In genomic region chr20:49610701-49611538, GRCh38 we compare ENCODE assay signal across 8 cellular contexts. TPM values are rescaled to one million over a fixed set of nuclear protein-coding genes. Genes with fewer than 3 reads are reported as not detected.
DNase-seq lines count a peak whose midpoint lies in the region; ATAC-seq and TF ChIP-seq lines count a peak whose summit lies in the region.

No MANE protein-coding gene starts in this region.

- H3K36me3 ChIP-seq in Loucy (ENCODE audit: insufficient read depth, low read length), result no peaks in the 10 kb centered on the region
- H3K36me3 ChIP-seq in psoas muscle (ENCODE audit: insufficient read depth in 1 of 2, low read depth in 1 of 2), result no peaks in the 10 kb centered on the region

- ATAC-seq in GM19467 (IDR thresholded peaks at IDR 0.05; ENCODE audit: unreplicated experiment) (peak; percentile 62), left cardiac atrium (peak; percentile 73 to 81), psoas muscle (peak; percentile 69 to 81 (median 76)), HG03025 (IDR thresholded peaks at IDR 0.05; ENCODE audit: low FRiP score, unreplicated experiment) (no peak)
- ATAC-seq in activated naive CD4-positive, alpha-beta T cell treated with anti-CD3 and anti-CD28 coated beads, Interleukin-2, amount 50 U/mL, for 72 hours, result peak; percentile 78

- peaks cover 0 to 5% of the 10 kb centered on the region in 2 donors for H3K36me3 Mint-ChIP-seq in activated naive CD4-positive, alpha-beta T cell treated with anti-CD3 and anti-CD28 coated beads, Interleukin-2, amount 50 U/mL, for 72 hours

- no peaks in the 10 kb centered on the region for H3K9me2 ChIP-seq in Loucy (replicated peaks; ENCODE audit: low read depth, low read length)

- H3K9me3 ChIP-seq in Loucy (ENCODE audit: insufficient read depth, low read depth, low read length) (no peaks in the 10 kb centered on the region), psoas muscle (no peaks in the 10 kb centered on the region)

- peak overlapping the region in 1 of 2 donors; percentile 25 for H3K27ac Mint-ChIP-seq in activated naive CD4-positive, alpha-beta T cell treated with anti-CD3 and anti-CD28 coated beads, Interleukin-2, amount 50 U/mL, for 72 hours

- DNase-seq in SKM-1 treated with dmso at 0.1 percent for 144 hours (lab: John Stamatoyannopoulos, UW; ENCODE audit: unreplicated experiment) (peak; percentile 70), left cardiac atrium (peak; percentile 78), psoas muscle (peak; percentile 80 to 89)
- DNase-seq in activated naive CD4-positive, alpha-beta T cell treated with anti-CD3 and anti-CD28 coated beads, Interleukin-2, amount 50 U/mL, for 72 hours (ENCODE audit: low spot score in 2 of 2), result peak; percentile 81 to 90

- H3F3A ChIP-seq in Loucy (ENCODE audit: low read depth), result no peaks in the 10 kb centered on the region

- intact Hi-C loops in left cardiac atrium (cut with DNase I), result loop anchor here (2.0 to 10.0 kb wide), 3 partner anchors 194 to 318 kb away; partner anchors contain the start of gene SLC9A8 (in 1 of the 2)
- intact Hi-C loops in psoas muscle (cut with DNase I), result loop anchor here (2.0 to 5.0 kb wide), 5 partner anchors 216 to 278 kb away; no protein-coding TSS in a partner anchor

- H3K4me3 ChIP-seq in Loucy (ENCODE audit: low read length, poor library complexity, severe bottlenecking) (peak overlapping the region; percentile 43), psoas muscle (peak overlapping the region; percentile 46)

- H3K9ac ChIP-seq in Loucy (ENCODE audit: low read depth, low read length, poor library complexity, severe bottlenecking), result no peak overlapping the region

- peak overlapping the region; percentile 52 for H3K4me2 ChIP-seq in Loucy (ENCODE audit: low read depth, low read length, poor library complexity, severe bottlenecking)

- WGBS in psoas muscle, 3 donors, result 16 to 41% (median 16%) methylated on average over 21 to 48 of the region's 48 CpGs

- no peaks in the 10 kb centered on the region for H4K20me1 ChIP-seq in Loucy (ENCODE audit: insufficient read depth, low read length, poor library complexity, severe bottlenecking)

- no peaks in the 10 kb centered on the region for H3K4me1 ChIP-seq in Loucy (ENCODE audit: insufficient read depth, low read length, poor library complexity, severe bottlenecking)
- peaks cover 16% of the 10 kb centered on the region for H3K4me1 ChIP-seq in psoas muscle

- TF ChIP-seq CTCF in C4-2B (conservative IDR thresholded peaks at IDR 0.05) (peak; percentile 100), Loucy (conservative IDR thresholded peaks at IDR 0.05; ENCODE audit: low read length) (peak; percentile 97), psoas muscle (IDR thresholded peaks at IDR 0.05) (peak; percentile 100)

- no peaks in the 10 kb centered on the region for H3K27me3 ChIP-seq in Loucy (ENCODE audit: insufficient read depth, low read length, poor library complexity, severe bottlenecking)
- H3K27me3 ChIP-seq in psoas muscle (ENCODE audit: insufficient read depth in 3 of 3, low read length in 2 of 3), result peaks cover 0 to 4% (median 0%) of the 10 kb centered on the region in 3 donors

- no peaks in the 10 kb centered on the region for H3K9me3 Mint-ChIP-seq in activated naive CD4-positive, alpha-beta T cell treated with anti-CD3 and anti-CD28 coated beads, Interleukin-2, amount 50 U/mL, for 72 hours

- H3K79me2 ChIP-seq in Loucy (ENCODE audit: insufficient read depth, low read length), result no peaks in the 10 kb centered on the region

- H3K27ac ChIP-seq in C4-2B (no peak overlapping the region; the same call in 1 of the 2 replicates), psoas muscle (peak overlapping the region; percentile 63)

- H2AFZ ChIP-seq in Loucy (ENCODE audit: low read length), result peak overlapping the region; percentile 75

RNA-seq across cellular contexts. Expression of gene PTGIS, which starts 43.0 kb away (rescaled TPM):
- 1 to 10 TPM in 1 of 2 donors, under 1 TPM in 1; 0.60 to 1.0 TPM for total RNA-seq in activated naive CD4-positive, alpha-beta T cell treated with anti-CD3 and anti-CD28 coated beads, Interleukin-2, amount 50 U/mL, for 72 hours
- total RNA-seq in left cardiac atrium (100 to 1,000 TPM in 1 of 2 donors, 10 to 100 TPM in 1; 45.2 to 124 TPM), psoas muscle (10 to 100 TPM in 2 of 4 donors, 1 to 10 TPM in 2; 8.0 to 26.5 (median 13.3) TPM)
- 1 to 10 TPM; 2.7 to 4.1 (median 3.6) TPM for polyA plus RNA-seq in psoas muscle

Comparison
In these comparisons a context has a peak if more than half of its experiments do, and no peak if none do; other contexts are left out.
1. RNA of gene PTGIS, which starts 43.0 kb away (total RNA-seq): 45.2 to 124 TPM in left cardiac atrium and 8.0 to 26.5 TPM in psoas muscle; 0.60 to 1.0 TPM in activated naive CD4-positive, alpha-beta T cell treated with anti-CD3 and anti-CD28 coated beads, Interleukin-2, amount 50 U/mL, for 72 hours; every median in the first group is over 4 times any median in the second.
2. Peak in every context shown above with its lines, with median percentiles within 50 percentile points of each other: CTCF ChIP-seq and DNase-seq.